ENCODE assay signal across 8 cellular contexts in the genomic region with DNA sequence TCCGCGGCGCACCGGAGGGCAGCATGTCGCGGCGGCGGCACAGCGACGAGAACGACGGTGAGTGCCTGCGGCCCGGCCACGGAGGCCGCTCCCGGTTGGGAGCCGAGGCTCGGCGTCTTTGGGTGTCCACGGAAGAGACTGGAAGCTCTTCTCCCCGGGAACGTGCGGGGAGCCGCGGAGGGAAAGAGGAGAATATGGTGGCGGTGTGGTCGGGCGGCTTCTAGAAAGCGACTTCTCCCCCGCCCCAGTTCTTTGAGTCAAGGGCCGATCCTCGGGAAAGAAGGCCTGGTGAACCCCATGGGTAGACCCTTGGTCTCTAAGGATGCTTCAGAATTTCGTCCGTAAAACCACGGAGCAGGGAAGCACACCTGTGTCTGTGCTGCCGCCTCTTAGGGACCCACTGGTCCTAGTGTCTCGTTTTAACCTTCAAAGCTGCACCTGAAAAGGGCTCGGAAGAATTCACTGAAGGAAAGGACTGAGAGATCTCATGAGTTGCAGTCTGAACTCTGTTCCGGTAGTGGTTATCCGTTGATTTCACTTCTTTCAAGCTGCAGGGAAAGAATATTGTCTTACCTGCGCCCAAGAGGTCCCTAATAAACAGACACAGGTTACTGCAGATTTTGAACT. TPM values are rescaled to one million over a fixed set of nuclear protein-coding genes. Genes with fewer than 3 reads are reported as not detected.
A peak's percentile ranks its signal among the peaks of the same experiment; 100 is the strongest.
DNase-seq lines count a peak whose midpoint lies in the region; ATAC-seq lines count a peak whose summit lies in the region.

No MANE protein-coding gene starts in this region.

- H3K27ac ChIP-seq in rectal smooth muscle tissue (ENCODE audit: low read depth, low read length), result peak overlapping the region; percentile 99

- H3K4me1 Mint-ChIP-seq in activated CD4-positive, alpha-beta memory T cell treated with anti-CD3 and anti-CD28 coated beads for 36 hours (ENCODE audit: low read depth), result peaks cover 56% of the 10 kb centered on the region

- H3K4me3 ChIP-seq in rectal smooth muscle tissue (ENCODE audit: low read length), result peak overlapping the region; percentile 92

- H3K4me1 ChIP-seq in ES-I3 (ENCODE audit: insufficient read depth, low read length), result peaks cover 6% of the 10 kb centered on the region; the same call in 1 of the 2 replicates
- peaks cover 12% of the 10 kb centered on the region for H3K4me1 ChIP-seq in rectal smooth muscle tissue (ENCODE audit: control insufficient read depth, insufficient read depth, low read length)

- CTCF ChIA-PET in activated CD4-positive, alpha-beta memory T cell treated with anti-CD3 and anti-CD28 coated beads for 36 hours (lab: Charles Lee), result interaction anchor here (0.7 to 3.7 kb wide), 9 partner anchors 11 to 349 kb away, joined by 3 to 28 read pairs (median 5); a partner anchor contains a TSS

- H3K36me3 Mint-ChIP-seq in activated CD4-positive, alpha-beta memory T cell treated with anti-CD3 and anti-CD28 coated beads for 36 hours, result peaks cover 17% of the 10 kb centered on the region

- POLR2A ChIA-PET in activated CD4-positive, alpha-beta memory T cell treated with anti-CD3 and anti-CD28 coated beads for 36 hours (lab: Charles Lee), result interaction anchor here (0.7 to 2.7 kb wide), 8 partner anchors 9 to 349 kb away, joined by 3 to 10 read pairs (median 6); a partner anchor contains a TSS

- H3K9me3 ChIP-seq in ES-I3 (ENCODE audit: control insufficient read depth, insufficient read depth, low read length), result no peaks in the 10 kb centered on the region

- H3K4me3 Mint-ChIP-seq in activated CD4-positive, alpha-beta memory T cell treated with anti-CD3 and anti-CD28 coated beads for 36 hours, result peak overlapping the region; percentile 86

- peak overlapping the region; percentile 97 for H3K27ac Mint-ChIP-seq in activated CD4-positive, alpha-beta memory T cell treated with anti-CD3 and anti-CD28 coated beads for 36 hours

- intact Hi-C loops in activated CD4-positive, alpha-beta memory T cell treated with anti-CD3 and anti-CD28 coated beads for 36 hours (cut with micrococcal nuclease), result loop anchor here (1.0 to 10.0 kb wide), 11 partner anchors 62 to 1757 kb away; a partner anchor contains a TSS

- peak overlapping the region; percentile 95 for H3K9ac ChIP-seq in ES-I3 (ENCODE audit: low read depth, low read length)
- H3K9ac ChIP-seq in rectal smooth muscle tissue (ENCODE audit: low read length), result peak overlapping the region; percentile 72

- H3K36me3 ChIP-seq in ES-I3 (ENCODE audit: insufficient read depth, low read length) (no peaks in the 10 kb centered on the region), rectal smooth muscle tissue (ENCODE audit: control insufficient read depth, insufficient read depth, low read length) (no peaks in the 10 kb centered on the region)

- peak; percentile 0 for ATAC-seq in HG02938 (IDR thresholded peaks at IDR 0.05; ENCODE audit: unreplicated experiment)

- no peaks in the 10 kb centered on the region for H3K27me3 ChIP-seq in rectal smooth muscle tissue (ENCODE audit: control insufficient read depth, insufficient read depth, low read length)

- H3K9me3 Mint-ChIP-seq in activated CD4-positive, alpha-beta memory T cell treated with anti-CD3 and anti-CD28 coated beads for 36 hours, result no peaks in the 10 kb centered on the region

- DNase-seq in activated CD4-positive, alpha-beta memory T cell treated with anti-CD3 and anti-CD28 coated beads for 36 hours, result no peak
- DNase-seq in germinal center (ENCODE audit: low spot score) (peak; percentile 10), HuH-7.5 (ENCODE audit: low spot score) (no peak), DMS153 treated with DMSO at 0.1 percent for 48 hours (lab: John Stamatoyannopoulos, UW; ENCODE audit: unreplicated experiment) (no peak), NOMO-1 (lab: John Stamatoyannopoulos, UW; ENCODE audit: unreplicated experiment in 2 of 2) (no peak)

- no peaks in the 10 kb centered on the region for H3K27me3 Mint-ChIP-seq in activated CD4-positive, alpha-beta memory T cell treated with anti-CD3 and anti-CD28 coated beads for 36 hours

RNA-seq across cellular contexts. Expression of a gene that starts 0.4 kb away (rescaled TPM):
- 10 to 100 TPM; 43.4 to 47.2 TPM for total RNA-seq in activated CD4-positive, alpha-beta memory T cell treated with anti-CD3 and anti-CD28 coated beads for 36 hours

RNA-seq across cellular contexts. Expression of a gene that starts 0.8 kb away (rescaled TPM):
- total RNA-seq in activated CD4-positive, alpha-beta memory T cell treated with anti-CD3 and anti-CD28 coated beads for 36 hours, result 10 to 100 TPM; 10.3 to 13.4 TPM
